ENCODE assay signal across 11 cellular contexts in genomic region chr14:90624228-90624627, GRCh38.
DNase-seq lines count a peak whose midpoint lies in the region; ATAC-seq and TF ChIP-seq lines count a peak whose summit lies in the region.
"Had no signal": no experiment of that assay in that cellular context is flagged by ENCODE, and none has a peak within 500 bp of the region (broad histone marks: within the 10 kb centered on the region; RNA-seq: fewer than 3 reads in every experiment).

No MANE protein-coding gene starts in this region.

- POLR2A ChIA-PET in HEK293T (lab: Yijun Ruan, JAX), result no interaction called here

- H3K27me3 ChIP-seq in GM23248 (replicated peaks; ENCODE audit: insufficient read depth), result no peaks in the 10 kb centered on the region
- H3K27me3 ChIP-seq in SJSA1 (replicated peaks), result no peaks in the 10 kb centered on the region
- H3K27me3 ChIP-seq in foreskin keratinocyte, result no peaks in the 10 kb centered on the region
- no peaks in the 10 kb centered on the region for H3K27me3 ChIP-seq in spleen (replicated peaks in 1 of 7)

- H3K27ac ChIP-seq in GM23248, result no peak overlapping the region
- H3K27ac ChIP-seq in SJSA1, result no peak overlapping the region
- peak overlapping the region; percentile 16 for H3K27ac ChIP-seq in foreskin keratinocyte
- peak overlapping the region in 2 of 8 donors; percentile 17 to 24 for H3K27ac ChIP-seq in spleen

- intact Hi-C loops in spleen (cut with DNase I; ENCODE audit: low total_unique reads), result no loop called here

- DNase-seq in GM23248 (peak; percentile 58), SJSA1 (ENCODE audit: low read depth in 1 of 2, low spot score in 2 of 2) (peak; percentile 30 to 65), foreskin keratinocyte (peak; percentile 48 to 75), osteocyte (ENCODE audit: extremely low spot score, unreplicated experiment) (no peak), foreskin melanocyte (no peak), spleen (no peak), Kasumi-1 (lab: John Stamatoyannopoulos, UW) (no peak), HEK293T (ENCODE audit: extremely low spot score) (no peak)
- DNase-seq: SHP77; stimulated activated CD4-positive, alpha-beta T cell treated with anti-CD3 and anti-CD28 coated beads, Interleukin-2, amount 100 ng/mL, for 24 hours had no signal

- ATAC-seq in foreskin keratinocyte, result peak; percentile 79

- H3K4me3 Mint-ChIP-seq in osteocyte (ENCODE audit: unreplicated experiment), result peak overlapping the region; percentile 28

- H4K20me1 ChIP-seq in GM23248 (ENCODE audit: insufficient read depth), result no peaks in the 10 kb centered on the region

- no peaks in the 10 kb centered on the region for H3K79me2 ChIP-seq in GM23248 (ENCODE audit: insufficient read depth)

- H3K36me3 ChIP-seq in GM23248 (ENCODE audit: low read depth), result no peaks in the 10 kb centered on the region
- H3K36me3 ChIP-seq in SJSA1, result no peaks in the 10 kb centered on the region
- peaks cover 0 to 20% (median 0%) of the 10 kb centered on the region in 6 donors for H3K36me3 ChIP-seq in spleen

- no peaks in the 10 kb centered on the region for H3K27me3 Mint-ChIP-seq in osteocyte (ENCODE audit: unreplicated experiment)

- no peak overlapping the region for H2AFZ ChIP-seq in GM23248

- H3F3A ChIP-seq in GM23248 (ENCODE audit: insufficient read depth), result no peaks in the 10 kb centered on the region

- TF ChIP-seq POLR2A in spleen (IDR thresholded peaks at IDR 0.05), result no peak

- H3K4me2 ChIP-seq in GM23248 (ENCODE audit: unreplicated experiment), result no peak overlapping the region

- H3K9me3 Mint-ChIP-seq in osteocyte (ENCODE audit: unreplicated experiment), result no peaks in the 10 kb centered on the region
- H3K9me3 Mint-ChIP-seq: activated T-helper 2 cell treated with anti-CD3 and anti-CD28 coated beads, Interferon-gamma antibody, Interleukin-2, Interleukin-4, amounts not matched to agents 10 μg/mL and 5 μg/mL and 100 μg/mL, durations not matched to agents 14 hours and 24 hours and 36 hours had no signal

- H3K27ac Mint-ChIP-seq in osteocyte (ENCODE audit: unreplicated experiment), result peak overlapping the region; percentile 94
- H3K27ac Mint-ChIP-seq: activated T-helper 2 cell treated with anti-CD3 and anti-CD28 coated beads, Interferon-gamma antibody, Interleukin-2, Interleukin-4, amounts not matched to agents 10 μg/mL and 5 μg/mL and 100 μg/mL, durations not matched to agents 14 hours and 24 hours and 36 hours had no signal

- in situ Hi-C loops in GM23248 (cut with MboI), result no loop called here

- no peak overlapping the region for H3K4me3 ChIP-seq in GM23248
- H3K4me3 ChIP-seq in SJSA1, result no peak overlapping the region
- no peak overlapping the region for H3K4me3 ChIP-seq in spleen

- H3K36me3 Mint-ChIP-seq in osteocyte (ENCODE audit: unreplicated experiment), result peaks cover 7% of the 10 kb centered on the region

- CTCF ChIA-PET in HEK293T (lab: Yijun Ruan, JAX), result no interaction called here

- TF ChIP-seq CTCF in foreskin keratinocyte (conservative IDR thresholded peaks at IDR 0.05), result no peak
- no peak for TF ChIP-seq CTCF in osteocyte (IDR thresholded peaks at IDR 0.05)
- TF ChIP-seq CTCF in spleen (IDR thresholded peaks at IDR 0.05 in 8 of 11, conservative IDR thresholded peaks at IDR 0.05 in 3 of 11), result no peak

- 68 to 69% methylated on average over 8 of the region's 8 CpGs for WGBS in GM23248 (ENCODE audit: low coverage in 1 of 2, low lambda C conversion rate in 2 of 2, missing lambda C conversion rate in 2 of 2), 2 experiments
- WGBS in spleen, 5 donors, result 53 to 79% (median 65%) methylated on average over 8 of the region's 8 CpGs

- no peaks in the 10 kb centered on the region for H3K9me2 ChIP-seq in GM23248 (ENCODE audit: insufficient read depth)

- H3K9ac ChIP-seq in GM23248, result no peak overlapping the region

- peaks cover 3% of the 10 kb centered on the region; the same call in 1 of the 2 replicates for H3K4me1 ChIP-seq in GM23248 (ENCODE audit: insufficient read depth)
- peaks cover 22% of the 10 kb centered on the region for H3K4me1 ChIP-seq in SJSA1 (replicated peaks)
- peaks cover 12% of the 10 kb centered on the region for H3K4me1 ChIP-seq in foreskin keratinocyte
- H3K4me1 ChIP-seq in spleen, result peaks cover 4 to 41% (median 16%) of the 10 kb centered on the region in 6 donors

- no peaks in the 10 kb centered on the region for H3K9me3 ChIP-seq in GM23248 (ENCODE audit: low read depth)
- H3K9me3 ChIP-seq in SJSA1 (replicated peaks), result no peaks in the 10 kb centered on the region
- H3K9me3 ChIP-seq in spleen, result no peaks in the 10 kb centered on the region

- H3K4me1 Mint-ChIP-seq in osteocyte (ENCODE audit: unreplicated experiment), result peaks cover 56% of the 10 kb centered on the region

TF ChIP-seq in HEK293T, 16 proteins besides CTCF, POLR2A, EP300 and RAD21:
- no peak for TF ChIP-seq FOXK2 (IDR thresholded peaks at IDR 0.05)
- no peak for TF ChIP-seq SUZ12 (IDR thresholded peaks at IDR 0.05)
- TF ChIP-seq BHLHE40 (IDR thresholded peaks at IDR 0.05; ENCODE audit: borderline replicate concordance), result no peak
- TF ChIP-seq LEF1 (IDR thresholded peaks at IDR 0.05; ENCODE audit: borderline replicate concordance), result no peak
- TF ChIP-seq TARDBP (IDR thresholded peaks at IDR 0.05), result no peak
- TF ChIP-seq L3MBTL2 (conservative IDR thresholded peaks at IDR 0.05), result no peak
- TF ChIP-seq SP1 (IDR thresholded peaks at IDR 0.05), result no peak
- TF ChIP-seq HDGF (IDR thresholded peaks at IDR 0.05; ENCODE audit: borderline replicate concordance), result no peak
- TF ChIP-seq ARNT (IDR thresholded peaks at IDR 0.05), result no peak
TF ChIP-seq in HEK293T: peak in this region for 0.

Comparison
In these comparisons a context has a peak if more than half of its experiments do, and no peak if none do; other contexts are left out.
1. DNase-seq: peak in GM23248 (single experiment), SJSA1 (2 of 2) and foreskin keratinocyte (2 of 2); none in osteocyte (single experiment), foreskin melanocyte (single experiment), spleen (single experiment), Kasumi-1 (0 of 2) and HEK293T (single experiment).